ENCODE assay signal across 17 cellular contexts in genomic region chr4:7656244-7656800, GRCh38.
"Had no signal": no experiment of that assay in that cellular context is flagged by ENCODE, and none has a peak within 500 bp of the region (broad histone marks: within the 10 kb centered on the region; RNA-seq: fewer than 3 reads in every experiment).

No MANE protein-coding gene starts in this region.

- H3K9me3 ChIP-seq: breast epithelium, neutrophil, tibial nerve, vagina had no signal

- H3K36me3 ChIP-seq: breast epithelium, neutrophil, tibial nerve, vagina had no signal

- H3K4me3 ChIP-seq: breast epithelium, tibial nerve, vagina had no signal

- ATAC-seq: esophagus mucosa; stimulated activated naive CD8-positive, alpha-beta T cell treated with anti-CD3 and anti-CD28 coated beads, Interleukin-15, Interleukin-2, amounts not matched to agents 100 U/mL and 50 U/mL, for 24 hours had no signal

- H3K4me1 ChIP-seq: breast epithelium had no signal

- DNase-seq: activated CD4-positive, CD25-positive, alpha-beta regulatory T cell treated with anti-CD3 and anti-CD28 coated beads, Interleukin-2, amount 50 U/mL, for 72 hours; activated CD8-positive, alpha-beta memory T cell treated with anti-CD3 and anti-CD28 coated beads for 24 hours; activated CD8-positive, alpha-beta memory T cell treated with anti-CD3 and anti-CD28 coated beads, Interleukin-2, amount 50 U/mL, for 48 hours; activated effector memory CD4-positive, alpha-beta T cell treated with anti-CD3 and anti-CD28 coated beads, Interleukin-2, amount 50 U/mL, for 16 hours; activated naive CD4-positive, alpha-beta T cell treated with anti-CD3 and anti-CD28 coated beads, Interleukin-2, amount 50 U/mL, for 16 hours; activated T-cell treated with anti-CD3 and anti-CD28 coated beads, Interleukin-2, amount 50 U/mL, for 48 hours; cerebellar nuclear complex; effector CD4-positive, alpha-beta T cell; immature natural killer cell; stimulated activated CD4-positive, alpha-beta T cell treated with anti-CD3 and anti-CD28 coated beads, Interleukin-2, amount 100 ng/mL, for 24 hours; stimulated activated naive CD8-positive, alpha-beta T cell treated with anti-CD3 and anti-CD28 coated beads, Interleukin-15, Interleukin-2, amounts not matched to agents 100 U/mL and 50 U/mL, for 24 hours; T-helper 1 cell had no signal

- H3K27me3 ChIP-seq: tibial nerve, vagina had no signal

- H3K27ac ChIP-seq: breast epithelium, neutrophil, vagina had no signal
